Comparison of ENCODE assay signal across 8 cellular contexts in genomic region chr1:25338188-25338981, GRCh38. TPM values are rescaled to one million over a fixed set of nuclear protein-coding genes. Genes with fewer than 3 reads are reported as not detected.
DNase-seq lines count a peak whose midpoint lies in the region; TF ChIP-seq lines count a peak whose summit lies in the region.

TMEM50A (plus strand) TSS chr1:25338334; CDS start chr1:25340487, 2,153 bp downstream.

- peak within 1 kb of the TSS; percentile 92 for H3K27ac Mint-ChIP-seq in activated naive CD4-positive, alpha-beta T cell treated with anti-CD3 and anti-CD28 coated beads, Interleukin-2, amount 50 U/mL, for 24 hours

- no peaks in the 10 kb centered on the region for H3K27me3 ChIP-seq in GM06990 (replicated peaks; ENCODE audit: control insufficient read depth, insufficient read depth, low read length)

- peak within 1 kb of the TSS; percentile 90 for H3K4me3 ChIP-seq in GM06990 (replicated peaks; ENCODE audit: low read depth, low read length)

- peak within 1 kb of the TSS; percentile 92 for H3K4me3 Mint-ChIP-seq in activated naive CD4-positive, alpha-beta T cell treated with anti-CD3 and anti-CD28 coated beads, Interleukin-2, amount 50 U/mL, for 24 hours

- H3K27ac ChIP-seq in temporal lobe (ENCODE audit: low read depth, low read length), result peak within 1 kb of the TSS; percentile 85

- H3K36me3 Mint-ChIP-seq in activated naive CD4-positive, alpha-beta T cell treated with anti-CD3 and anti-CD28 coated beads, Interleukin-2, amount 50 U/mL, for 24 hours, result peaks cover 4% of the 10 kb centered on the region

- no peaks in the 10 kb centered on the region; the same call in 1 of the 2 replicates for H3K36me3 ChIP-seq in GM06990 (ENCODE audit: control insufficient read depth, insufficient read depth, low read length)

- H3K9me3 Mint-ChIP-seq in activated naive CD4-positive, alpha-beta T cell treated with anti-CD3 and anti-CD28 coated beads, Interleukin-2, amount 50 U/mL, for 24 hours, result no peaks in the 10 kb centered on the region

- no peak for TF ChIP-seq CTCF in GM06990 (IDR thresholded peaks at IDR 0.05; ENCODE audit: insufficient read depth, low read length, poor library complexity, severe bottlenecking)

- no peaks in the 10 kb centered on the region for H3K27me3 Mint-ChIP-seq in activated naive CD4-positive, alpha-beta T cell treated with anti-CD3 and anti-CD28 coated beads, Interleukin-2, amount 50 U/mL, for 24 hours

- CTCF ChIA-PET in HEK293T (lab: Yijun Ruan, JAX), result interaction anchor here (0.9 kb wide), 1 partner anchor 123 kb away, joined by 4 read pairs; no protein-coding TSS in a partner anchor

- POLR2A ChIA-PET in HEK293T (lab: Yijun Ruan, JAX), result interaction anchor here (2.2 kb wide), 1 partner anchor 99 kb away, joined by 6 read pairs; no protein-coding TSS in a partner anchor

- peaks cover 42% of the 10 kb centered on the region for H3K4me1 Mint-ChIP-seq in activated naive CD4-positive, alpha-beta T cell treated with anti-CD3 and anti-CD28 coated beads, Interleukin-2, amount 50 U/mL, for 24 hours

- DNase-seq in GM06990 (ENCODE audit: extremely low read depth, insufficient read length), result peak; percentile 96
- DNase-seq in HEK293T (ENCODE audit: extremely low spot score), result peak; percentile 85
- peak; percentile 68 for DNase-seq in MV-4-11 (lab: John Stamatoyannopoulos, UW)
- DNase-seq in SKM-1 (lab: John Stamatoyannopoulos, UW; ENCODE audit: unreplicated experiment), result peak; percentile 87
- peak; percentile 90 for DNase-seq in germinal center (ENCODE audit: low spot score)
- DNase-seq in occipital lobe (lab: John Stamatoyannopoulos, UW), result peak; percentile 88

TF ChIP-seq in HEK293T, 16 proteins besides CTCF, POLR2A, EP300 and RAD21:
- no peak for TF ChIP-seq FOXA1 (IDR thresholded peaks at IDR 0.05)
- 0 out of 2 replicates have a peak, but pooled peaks have one; percentile 24 for TF ChIP-seq ELF4 (IDR thresholded peaks at IDR 0.05)
- TF ChIP-seq SUZ12 (IDR thresholded peaks at IDR 0.05), result no peak
- TF ChIP-seq PKNOX1 (IDR thresholded peaks at IDR 0.05), result 0 out of 2 replicates have a peak, but pooled peaks have one; percentile 5

RNA-seq across cellular contexts. Expression of gene TMEM50A, which starts in this region (rescaled TPM):
- 158 TPM for total RNA-seq in occipital lobe
- total RNA-seq in temporal lobe, result 92.7 TPM

Comparison
In these comparisons a context has a peak if more than half of its experiments do, and no peak if none do; other contexts are left out.
1. Peak in every context shown above with its lines: DNase-seq, H3K4me3 ChIP-seq and H3K27ac ChIP-seq.